1 cellular context compared by ENCODE assay signal in the genomic region with DNA sequence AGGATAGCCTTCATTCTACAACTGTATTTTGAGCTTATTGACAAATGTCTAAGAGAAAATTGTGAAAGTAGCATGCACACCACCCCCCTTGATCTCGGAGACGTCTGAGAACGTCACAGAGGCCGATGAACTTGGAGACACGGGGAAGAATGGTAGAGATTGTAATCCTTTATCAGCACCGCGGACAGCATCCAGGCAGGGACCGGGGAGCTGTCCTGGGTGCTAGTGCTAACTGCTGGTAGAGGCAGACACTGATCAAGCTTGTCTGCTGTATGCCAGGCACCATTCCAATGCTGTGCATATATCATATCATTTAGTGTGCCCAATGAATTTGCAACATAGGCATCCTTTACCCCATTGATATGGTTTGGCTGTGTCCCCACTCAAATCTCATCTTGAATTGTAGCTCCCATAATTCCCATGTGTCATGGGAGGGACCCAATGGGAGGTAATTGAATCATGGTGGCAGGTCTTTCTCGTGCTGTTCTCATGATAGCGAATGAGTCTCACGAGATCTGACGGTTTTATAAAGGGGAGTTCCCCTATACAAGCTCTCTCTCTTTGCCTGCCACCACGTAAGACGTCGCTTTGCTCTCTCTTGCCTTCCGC.
TF ChIP-seq lines count a peak whose summit lies in the region.

No MANE protein-coding gene starts in this region.

TF ChIP-seq in H1, 55 proteins besides CTCF, POLR2A, EP300 and RAD21 (continued from another document):
- no peak for TF ChIP-seq GTF2F1 (IDR thresholded peaks at IDR 0.05; ENCODE audit: borderline replicate concordance, low read depth, low read length)
- TF ChIP-seq JUND (IDR thresholded peaks at IDR 0.05; ENCODE audit: low read length): no peak
- peak; percentile 59 for TF ChIP-seq NANOG (IDR thresholded peaks at IDR 0.05; ENCODE audit: insufficient read depth, low read depth, low read length, poor library complexity, severe bottlenecking)
- TF ChIP-seq KDM4A (IDR thresholded peaks at IDR 0.05; ENCODE audit: low read depth, low read length, severe bottlenecking): peak; percentile 8
- no peak for TF ChIP-seq TEAD4 (IDR thresholded peaks at IDR 0.05; ENCODE audit: low read depth, low read length)
- no peak for TF ChIP-seq EZH2 (IDR thresholded peaks at IDR 0.05; ENCODE audit: low read depth, low read length, severe bottlenecking)
- TF ChIP-seq GABPA (IDR thresholded peaks at IDR 0.05; ENCODE audit: borderline replicate concordance, insufficient read depth, low read length): peak; percentile 56; the same call in 1 of the 2 replicates
- peak; percentile 100 for TF ChIP-seq SIN3A (conservative IDR thresholded peaks at IDR 0.05 in 1 of 2, IDR thresholded peaks at IDR 0.05 in 1 of 2; ENCODE audit: low read depth in 1 of 2, low read length in 2 of 2)
- no peak for TF ChIP-seq CHD7 (IDR thresholded peaks at IDR 0.05; ENCODE audit: insufficient replicate concordance, low read length)
- TF ChIP-seq RBBP5 (IDR thresholded peaks at IDR 0.05; ENCODE audit: borderline replicate concordance, low read depth, low read length): no peak
- no peak for TF ChIP-seq SP2 (IDR thresholded peaks at IDR 0.05; ENCODE audit: low read length)
- no peak for TF ChIP-seq NRF1 (IDR thresholded peaks at IDR 0.05; ENCODE audit: low read depth, low read length)
- peak; percentile 76 for TF ChIP-seq MAX (IDR thresholded peaks at IDR 0.05)
- TF ChIP-seq, protein P1, sequence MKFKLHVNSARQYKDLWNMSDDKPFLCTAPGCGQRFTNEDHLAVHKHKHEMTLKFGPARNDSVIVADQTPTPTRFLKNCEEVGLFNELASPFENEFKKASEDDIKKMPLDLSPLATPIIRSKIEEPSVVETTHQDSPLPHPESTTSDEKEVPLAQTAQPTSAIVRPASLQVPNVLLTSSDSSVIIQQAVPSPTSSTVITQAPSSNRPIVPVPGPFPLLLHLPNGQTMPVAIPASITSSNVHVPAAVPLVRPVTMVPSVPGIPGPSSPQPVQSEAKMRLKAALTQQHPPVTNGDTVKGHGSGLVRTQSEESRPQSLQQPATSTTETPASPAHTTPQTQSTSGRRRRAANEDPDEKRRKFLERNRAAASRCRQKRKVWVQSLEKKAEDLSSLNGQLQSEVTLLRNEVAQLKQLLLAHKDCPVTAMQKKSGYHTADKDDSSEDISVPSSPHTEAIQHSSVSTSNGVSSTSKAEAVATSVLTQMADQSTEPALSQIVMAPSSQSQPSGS (IDR thresholded peaks at IDR 0.05; ENCODE audit: low read length): peak; percentile 54; the same call in 1 of the 2 replicates
- no peak for TF ChIP-seq CTBP2 (IDR thresholded peaks at IDR 0.05; ENCODE audit: borderline replicate concordance, insufficient read depth, insufficient read length, low read length)
- 0 out of 2 replicates have a peak, but pooled peaks have one; percentile 41 for TF ChIP-seq CREB1 (IDR thresholded peaks at IDR 0.05)
- TF ChIP-seq KDM5A (IDR thresholded peaks at IDR 0.05; ENCODE audit: low read length): no peak
- TF ChIP-seq HDAC2 (IDR thresholded peaks at IDR 0.05; ENCODE audit: borderline replicate concordance in 1 of 2, low read depth in 2 of 2, low read length in 2 of 2): peak; percentile 91 to 99; a peak in 3 of 4 replicates
- TF ChIP-seq BACH1 (IDR thresholded peaks at IDR 0.05; ENCODE audit: low read length): no peak
